Comparison of ENCODE assay signal across 8 cellular contexts in genomic region chr19:10544242-10544752, GRCh38. TPM values are rescaled to one million over a fixed set of nuclear protein-coding genes. Genes with fewer than 3 reads are reported as not detected.
A peak's percentile ranks its signal among the peaks of the same experiment; 100 is the strongest.
DNase-seq lines count a peak whose midpoint lies in the region; ATAC-seq, FAIRE-seq and TF ChIP-seq lines count a peak whose summit lies in the region.

No MANE protein-coding gene starts in this region.

- peak overlapping the region; percentile 91 for H3K9ac ChIP-seq in HepG2 (ENCODE audit: insufficient read depth, low read depth, low read length)

- no peaks in the 10 kb centered on the region for H3K79me2 ChIP-seq in HepG2 (ENCODE audit: insufficient read depth, low read length)

- H4K20me1 ChIP-seq in HepG2 (ENCODE audit: insufficient read depth, low read length), result no peaks in the 10 kb centered on the region

- H3K4me1 ChIP-seq in HepG2 (ENCODE audit: insufficient read depth, low read length) (peaks cover 17% of the 10 kb centered on the region), testis (peaks cover 10% of the 10 kb centered on the region)

- H3K27me3 ChIP-seq in MG63, result peaks cover 5% of the 10 kb centered on the region
- no peaks in the 10 kb centered on the region for H3K27me3 ChIP-seq in brain microvascular endothelial cell (replicated peaks)
- H3K27me3 ChIP-seq in HepG2 (ENCODE audit: control insufficient read depth in 1 of 2, insufficient read depth in 2 of 2, low read length in 2 of 2), result 0 out of 5 replicates have a peak, but pooled peaks cover 0 to under 1% of the 10 kb centered on the region in 2 experiments
- no peaks in the 10 kb centered on the region for H3K27me3 ChIP-seq in testis

- H3K4me3 ChIP-seq in MG63 (peak overlapping the region; percentile 69), brain microvascular endothelial cell (ENCODE audit: low read depth, low read length) (peak overlapping the region; percentile 74), HepG2 (replicated peaks in 1 of 3; ENCODE audit: insufficient read depth in 1 of 3, low read depth in 2 of 3, low read length in 3 of 3) (peak overlapping the region; percentile 78 to 98 (median 89)), testis (peak overlapping the region; percentile 91 to 97)

- peaks cover 16% of the 10 kb centered on the region for H3K36me3 ChIP-seq in MG63
- H3K36me3 ChIP-seq in brain microvascular endothelial cell (replicated peaks), result peaks cover 7% of the 10 kb centered on the region
- H3K36me3 ChIP-seq in HepG2 (replicated peaks in 1 of 2; ENCODE audit: control insufficient read depth in 1 of 2, insufficient read depth in 2 of 2, low read length in 2 of 2), result peaks cover 2 to 15% of the 10 kb centered on the region in 2 experiments; a peak in 3 of 5 replicates
- H3K36me3 ChIP-seq in testis (ENCODE audit: low read depth, missing control alignments), result no peaks in the 10 kb centered on the region

- peaks cover 13% of the 10 kb centered on the region for H3K27me3 Mint-ChIP-seq in T-helper 1 cell treated with Interleukin-12 subunit alpha and Interleukin-12 subunit beta and Interleukin-4 antibody, amounts not matched to agents 30 μg/mL and 1 μg/mL, for 36 hours (ENCODE audit: low read depth)

- H3K27ac Mint-ChIP-seq in T-helper 1 cell treated with Interleukin-12 subunit alpha and Interleukin-12 subunit beta and Interleukin-4 antibody, amounts not matched to agents 30 μg/mL and 1 μg/mL, for 36 hours, result peak overlapping the region; percentile 80

- ATAC-seq in HepG2 (peak; percentile 40), HG03378 (IDR thresholded peaks at IDR 0.05; ENCODE audit: unreplicated experiment) (no peak)

- POLR2A ChIA-PET in HepG2 (lab: Yijun Ruan, JAX), result no interaction called here

- CTCF ChIA-PET in HepG2 (lab: Yijun Ruan, JAX; ENCODE audit: low intra/inter-chr PET ratio, low total read pairs), result no interaction called here

- peaks cover 3% of the 10 kb centered on the region for H3K36me3 Mint-ChIP-seq in T-helper 1 cell treated with Interleukin-12 subunit alpha and Interleukin-12 subunit beta and Interleukin-4 antibody, amounts not matched to agents 30 μg/mL and 1 μg/mL, for 36 hours (ENCODE audit: low read depth)

- 35% methylated on average over 10 of the region's 22 CpGs for WGBS in HepG2 (ENCODE audit: low lambda C conversion rate)
- 14 to 17% methylated on average over 10 to 22 of the region's 22 CpGs for WGBS in testis, 2 donors

- H3K9me3 ChIP-seq in MG63 (no peaks in the 10 kb centered on the region), HepG2 (ENCODE audit: low read length) (no peaks in the 10 kb centered on the region), testis (no peaks in the 10 kb centered on the region)

- no peaks in the 10 kb centered on the region for H3K9me3 Mint-ChIP-seq in T-helper 1 cell treated with Interleukin-12 subunit alpha and Interleukin-12 subunit beta and Interleukin-4 antibody, amounts not matched to agents 30 μg/mL and 1 μg/mL, for 36 hours

- FAIRE-seq in HepG2 (lab: Jason Lieb, UNC), result no peak

- in situ Hi-C loops in brain microvascular endothelial cell (cut with HindIII; ENCODE audit: low pct_ligation_motif_present, low sequenced_read_pairs), result no loop called here
- in situ Hi-C loops in HepG2 (cut with HindIII; ENCODE audit: extremely low pct_ligation_motif_present, low pct_unique_long_range_greater_than_20kb), result no loop called here

- TF ChIP-seq RAD21 in HepG2 (CRISPR knock-in tag; IDR thresholded peaks at IDR 0.05), result no peak

- intact Hi-C loops in HepG2 (cut with micrococcal nuclease; ENCODE audit: unreplicated experiment), result no loop called here
- intact Hi-C loops in testis (cut with DNase I; ENCODE audit: low total_unique reads), result no loop called here

- DNase-seq in T-helper 1 cell (no peak), MG63 (peak; percentile 45), brain microvascular endothelial cell (no peak), HepG2 (ENCODE audit: low spot score) (no peak), testis (peak; percentile 52), SHP77 (lab: John Stamatoyannopoulos, UW) (no peak)

- TF ChIP-seq EP300 in HepG2 (IDR thresholded peaks at IDR 0.05; ENCODE audit: low read depth in 2 of 2, low read length in 2 of 2) (no peak), HepG2 (CRISPR knock-in tag; IDR thresholded peaks at IDR 0.05; ENCODE audit: borderline replicate concordance) (no peak)

- TF ChIP-seq CTCF in brain microvascular endothelial cell (IDR thresholded peaks at IDR 0.05; ENCODE audit: low read depth, low read length, missing control alignments), result no peak
- TF ChIP-seq CTCF in HepG2 (CRISPR knock-in tag; IDR thresholded peaks at IDR 0.05), result no peak
- TF ChIP-seq CTCF in testis (IDR thresholded peaks at IDR 0.05), result no peak

- H2AFZ ChIP-seq in HepG2 (ENCODE audit: low read length), result no peak overlapping the region

- peaks cover 8% of the 10 kb centered on the region for H3K4me1 Mint-ChIP-seq in T-helper 1 cell treated with Interleukin-12 subunit alpha and Interleukin-12 subunit beta and Interleukin-4 antibody, amounts not matched to agents 30 μg/mL and 1 μg/mL, for 36 hours (ENCODE audit: low read depth)

- peak overlapping the region; percentile 89 for H3K4me3 Mint-ChIP-seq in T-helper 1 cell treated with Interleukin-12 subunit alpha and Interleukin-12 subunit beta and Interleukin-4 antibody, amounts not matched to agents 30 μg/mL and 1 μg/mL, for 36 hours

- BruUV-seq in HepG2 (replicated peaks; lab: Mats Ljungman, UMichigan), result no TSS peak

- H3K4me2 ChIP-seq in HepG2 (ENCODE audit: low read depth, low read length), result peak overlapping the region; percentile 74

- H3K27ac ChIP-seq in brain microvascular endothelial cell, result peak overlapping the region; percentile 65
- peak overlapping the region; percentile 76 for H3K27ac ChIP-seq in HepG2 (ENCODE audit: extremely low read length, insufficient read depth, low read length)
- H3K27ac ChIP-seq in testis, result peak overlapping the region; percentile 91 to 92

- TF ChIP-seq POLR2A in HepG2 (IDR thresholded peaks at IDR 0.05; ENCODE audit: insufficient read depth in 1 of 2, low read depth in 2 of 2, low read length in 2 of 2), result no peak
- TF ChIP-seq POLR2A in testis (IDR thresholded peaks at IDR 0.05), result no peak

RNA-seq across cellular contexts. Expression of gene ATG4D, which starts 0.6 kb away (rescaled TPM):
- 16.6 and 27.0 TPM in 2 replicates for total RNA-seq in MG63 (2014; rRNA removed; shearing (Covaris generic); ENCODE audit: low replicate concordance)
- 9.3 and 19.0 TPM in 2 replicates for total RNA-seq in HepG2 (2016; rRNA removed; fragmentation: Illumina TruSeq; extraction: Trizol)
- 20.9 and 26.1 TPM in 2 replicates for total RNA-seq in HepG2 (2016; cell fraction: cytosol; rRNA removed; fragmentation: Illumina TruSeq; extraction: Trizol; ENCODE audit: low read depth)
- total RNA-seq in HepG2 (2016; cell fraction: insoluble cytoplasmic fraction; rRNA removed; fragmentation: Illumina TruSeq; extraction: Trizol), result 8.3 and 18.7 TPM in 2 replicates
- 35.4 and 38.3 TPM in 2 replicates for total RNA-seq in HepG2 (2016; cell fraction: membrane; rRNA removed; fragmentation: Illumina TruSeq; extraction: Trizol)
- total RNA-seq in HepG2 (2016; cell fraction: nucleus; rRNA removed; fragmentation: Illumina TruSeq; extraction: Trizol), result 17.2 TPM in 2 replicates
- 17.8 and 22.9 TPM in 2 replicates for polyA plus RNA-seq in HepG2 (2011; rRNA removed)
- polyA plus RNA-seq in HepG2 (2011; cell fraction: cytosol; rRNA removed), result 16.1 and 23.3 TPM in 2 replicates
- 60.1 and 73.0 TPM in 2 replicates for polyA plus RNA-seq in HepG2 (2011; cell fraction: nucleus; rRNA removed)
- 16.8 and 18.5 TPM in 2 replicates for polyA plus RNA-seq in HepG2 (2012)
- polyA plus RNA-seq in HepG2 (2016; cell fraction: cytosol; fragmentation: Illumina TruSeq; extraction: Trizol; ENCODE audit: low read depth), result 22.2 and 28.5 TPM in 2 replicates
- 11.1 and 14.6 TPM in 2 replicates for polyA plus RNA-seq in HepG2 (2016; cell fraction: insoluble cytoplasmic fraction; fragmentation: Illumina TruSeq; extraction: Trizol; ENCODE audit: low read depth)
- 29.9 and 35.4 TPM in 2 replicates for polyA plus RNA-seq in HepG2 (2016; cell fraction: membrane; fragmentation: Illumina TruSeq; extraction: Trizol; ENCODE audit: low read depth)
- polyA plus RNA-seq in HepG2 (2016; cell fraction: nucleus; fragmentation: Illumina TruSeq; extraction: Trizol; ENCODE audit: insufficient read depth, low read depth), result 35.0 and 45.7 TPM in 2 replicates
- 33.4 and 51.6 TPM in 2 replicates for polyA minus RNA-seq in HepG2 (2011; rRNA and poly(A)+ RNA removed; ENCODE audit: low replicate concordance)
- polyA minus RNA-seq in HepG2 (2011; cell fraction: cytosol; rRNA and poly(A)+ RNA removed), result 18.5 and 22.9 TPM in 2 replicates
- polyA minus RNA-seq in HepG2 (2011; cell fraction: nucleus; rRNA and poly(A)+ RNA removed), result 13.3 and 16.9 TPM in 2 replicates
- 10 to 100 TPM; 80.5 to 97.1 TPM for total RNA-seq in testis
- 167 TPM for polyA plus RNA-seq in testis (ENCODE audit: insufficient read depth, low read depth, low replicate concordance)

RNA-seq across cellular contexts. Expression of gene KRI1, which starts 21.5 kb away (rescaled TPM):
- 31.7 and 43.3 TPM in 2 replicates for total RNA-seq in MG63 (2014; rRNA removed; shearing (Covaris generic); ENCODE audit: low replicate concordance)
- 10.2 and 11.7 TPM in 2 replicates for total RNA-seq in HepG2 (2016; rRNA removed; fragmentation: Illumina TruSeq; extraction: Trizol)
- total RNA-seq in HepG2 (2016; cell fraction: cytosol; rRNA removed; fragmentation: Illumina TruSeq; extraction: Trizol; ENCODE audit: low read depth), result 2.3 and 3.1 TPM in 2 replicates
- total RNA-seq in HepG2 (2016; cell fraction: insoluble cytoplasmic fraction; rRNA removed; fragmentation: Illumina TruSeq; extraction: Trizol), result 8.4 and 12.8 TPM in 2 replicates
- 3.2 and 3.9 TPM in 2 replicates for total RNA-seq in HepG2 (2016; cell fraction: membrane; rRNA removed; fragmentation: Illumina TruSeq; extraction: Trizol)
- 9.0 and 10.0 TPM in 2 replicates for total RNA-seq in HepG2 (2016; cell fraction: nucleus; rRNA removed; fragmentation: Illumina TruSeq; extraction: Trizol)
- polyA plus RNA-seq in HepG2 (2011; rRNA removed), result 9.1 and 12.7 TPM in 2 replicates
- polyA plus RNA-seq in HepG2 (2011; cell fraction: cytosol; rRNA removed), result 4.8 and 4.9 TPM in 2 replicates
- polyA plus RNA-seq in HepG2 (2011; cell fraction: nucleus; rRNA removed), result 29.3 and 32.2 TPM in 2 replicates
- 12.5 and 15.9 TPM in 2 replicates for polyA plus RNA-seq in HepG2 (2012)
- polyA plus RNA-seq in HepG2 (2016; cell fraction: cytosol; fragmentation: Illumina TruSeq; extraction: Trizol; ENCODE audit: low read depth), result 1.9 and 2.1 TPM in 2 replicates
- 11.0 and 12.8 TPM in 2 replicates for polyA plus RNA-seq in HepG2 (2016; cell fraction: insoluble cytoplasmic fraction; fragmentation: Illumina TruSeq; extraction: Trizol; ENCODE audit: low read depth)
- polyA plus RNA-seq in HepG2 (2016; cell fraction: membrane; fragmentation: Illumina TruSeq; extraction: Trizol; ENCODE audit: low read depth), result 3.0 and 4.1 TPM in 2 replicates
- polyA plus RNA-seq in HepG2 (2016; cell fraction: nucleus; fragmentation: Illumina TruSeq; extraction: Trizol; ENCODE audit: insufficient read depth, low read depth), result 59.6 and 63.0 TPM in 2 replicates
- polyA minus RNA-seq in HepG2 (2011; rRNA and poly(A)+ RNA removed; ENCODE audit: low replicate concordance), result 12.6 and 33.9 TPM in 2 replicates
- polyA minus RNA-seq in HepG2 (2011; cell fraction: cytosol; rRNA and poly(A)+ RNA removed), result 5.1 and 8.9 TPM in 2 replicates
- 8.8 and 9.8 TPM in 2 replicates for polyA minus RNA-seq in HepG2 (2011; cell fraction: nucleus; rRNA and poly(A)+ RNA removed)
- total RNA-seq in testis, result 10 to 100 TPM; 33.7 to 34.6 TPM
- 48.3 TPM for polyA plus RNA-seq in testis (ENCODE audit: insufficient read depth, low read depth, low replicate concordance)

RNA-seq across cellular contexts. Expression of gene CDKN2D, which starts 24.5 kb away (rescaled TPM):
- total RNA-seq in MG63 (2014; rRNA removed; shearing (Covaris generic); ENCODE audit: low replicate concordance), result 24.9 and 43.3 TPM in 2 replicates
- total RNA-seq in HepG2 (2016; rRNA removed; fragmentation: Illumina TruSeq; extraction: Trizol) (4.8 and 5.4 TPM in 2 replicates), testis (10 to 100 TPM; 30.6 to 37.2 TPM)
- 4.1 and 5.0 TPM in 2 replicates for total RNA-seq in HepG2 (2016; cell fraction: cytosol; rRNA removed; fragmentation: Illumina TruSeq; extraction: Trizol; ENCODE audit: low read depth)
- total RNA-seq in HepG2 (2016; cell fraction: insoluble cytoplasmic fraction; rRNA removed; fragmentation: Illumina TruSeq; extraction: Trizol), result 4.8 and 5.1 TPM in 2 replicates
- total RNA-seq in HepG2 (2016; cell fraction: membrane; rRNA removed; fragmentation: Illumina TruSeq; extraction: Trizol), result 7.2 and 8.5 TPM in 2 replicates
- 2.6 and 3.2 TPM in 2 replicates for total RNA-seq in HepG2 (2016; cell fraction: nucleus; rRNA removed; fragmentation: Illumina TruSeq; extraction: Trizol)
- polyA plus RNA-seq in HepG2 (2011; rRNA removed) (8.0 and 8.6 TPM in 2 replicates), testis (ENCODE audit: insufficient read depth, low read depth, low replicate concordance) (57.7 TPM)
- 9.2 and 13.0 TPM in 2 replicates for polyA plus RNA-seq in HepG2 (2011; cell fraction: cytosol; rRNA removed)
- 7.4 and 7.6 TPM in 2 replicates for polyA plus RNA-seq in HepG2 (2011; cell fraction: nucleus; rRNA removed)
- polyA plus RNA-seq in HepG2 (2012), result 2.5 and 6.6 TPM in 2 replicates
- polyA plus RNA-seq in HepG2 (2016; cell fraction: cytosol; fragmentation: Illumina TruSeq; extraction: Trizol; ENCODE audit: low read depth), result 6.2 and 7.7 TPM in 2 replicates
- 6.3 and 8.0 TPM in 2 replicates for polyA plus RNA-seq in HepG2 (2016; cell fraction: insoluble cytoplasmic fraction; fragmentation: Illumina TruSeq; extraction: Trizol; ENCODE audit: low read depth)
- polyA plus RNA-seq in HepG2 (2016; cell fraction: membrane; fragmentation: Illumina TruSeq; extraction: Trizol; ENCODE audit: low read depth), result 8.2 and 8.7 TPM in 2 replicates
- 11.5 and 12.4 TPM in 2 replicates for polyA plus RNA-seq in HepG2 (2016; cell fraction: nucleus; fragmentation: Illumina TruSeq; extraction: Trizol; ENCODE audit: insufficient read depth, low read depth)
- 7.8 and 7.9 TPM in 2 replicates for polyA minus RNA-seq in HepG2 (2011; rRNA and poly(A)+ RNA removed; ENCODE audit: low replicate concordance)
- 1.8 and 2.3 TPM in 2 replicates for polyA minus RNA-seq in HepG2 (2011; cell fraction: cytosol; rRNA and poly(A)+ RNA removed)
- polyA minus RNA-seq in HepG2 (2011; cell fraction: nucleus; rRNA and poly(A)+ RNA removed), result 0.39 and 0.87 TPM in 2 replicates

RNA-seq across cellular contexts. Expression of gene S1PR5, which starts 27.1 kb away (rescaled TPM):
- total RNA-seq in MG63 (2014; rRNA removed; shearing (Covaris generic); ENCODE audit: low replicate concordance), result not detected in 2 replicates
- total RNA-seq in HepG2 (2016; rRNA removed; fragmentation: Illumina TruSeq; extraction: Trizol) (not detected in 2 replicates), testis (under 1 TPM; 0.12 to 0.31 TPM)
- total RNA-seq in HepG2 (2016; cell fraction: cytosol; rRNA removed; fragmentation: Illumina TruSeq; extraction: Trizol; ENCODE audit: low read depth), result not detected in 2 replicates
- 0.09 TPM in 1 of 2 replicates, not detected in the other for total RNA-seq in HepG2 (2016; cell fraction: insoluble cytoplasmic fraction; rRNA removed; fragmentation: Illumina TruSeq; extraction: Trizol)
- not detected in 2 replicates for total RNA-seq in HepG2 (2016; cell fraction: membrane; rRNA removed; fragmentation: Illumina TruSeq; extraction: Trizol)
- total RNA-seq in HepG2 (2016; cell fraction: nucleus; rRNA removed; fragmentation: Illumina TruSeq; extraction: Trizol), result not detected in 2 replicates
- polyA plus RNA-seq in HepG2 (2011; rRNA removed) (0.04 TPM in 1 of 2 replicates, not detected in the other), testis (ENCODE audit: insufficient read depth, low read depth, low replicate concordance) (0.61 TPM)
- 0.04 TPM in 1 of 2 replicates, not detected in the other for polyA plus RNA-seq in HepG2 (2011; cell fraction: cytosol; rRNA removed)
- polyA plus RNA-seq in HepG2 (2011; cell fraction: nucleus; rRNA removed), result not detected in 2 replicates
- not detected in 2 replicates for polyA plus RNA-seq in HepG2 (2012)
- not detected in 2 replicates for polyA plus RNA-seq in HepG2 (2016; cell fraction: cytosol; fragmentation: Illumina TruSeq; extraction: Trizol; ENCODE audit: low read depth)
- not detected in 2 replicates for polyA plus RNA-seq in HepG2 (2016; cell fraction: insoluble cytoplasmic fraction; fragmentation: Illumina TruSeq; extraction: Trizol; ENCODE audit: low read depth)
- polyA plus RNA-seq in HepG2 (2016; cell fraction: membrane; fragmentation: Illumina TruSeq; extraction: Trizol; ENCODE audit: low read depth), result not detected in 2 replicates
- polyA plus RNA-seq in HepG2 (2016; cell fraction: nucleus; fragmentation: Illumina TruSeq; extraction: Trizol; ENCODE audit: insufficient read depth, low read depth), result not detected in 2 replicates
- 0.72 TPM in 1 of 2 replicates, not detected in the other for polyA minus RNA-seq in HepG2 (2011; rRNA and poly(A)+ RNA removed; ENCODE audit: low replicate concordance)
- not detected in 2 replicates for polyA minus RNA-seq in HepG2 (2011; cell fraction: cytosol; rRNA and poly(A)+ RNA removed)
- polyA minus RNA-seq in HepG2 (2011; cell fraction: nucleus; rRNA and poly(A)+ RNA removed), result not detected in 2 replicates

RNA-seq across cellular contexts. Expression of gene KEAP1, which starts 41.1 kb away (rescaled TPM):
- 172 and 247 TPM in 2 replicates for total RNA-seq in MG63 (2014; rRNA removed; shearing (Covaris generic); ENCODE audit: low replicate concordance)
- total RNA-seq in HepG2 (2016; rRNA removed; fragmentation: Illumina TruSeq; extraction: Trizol), result 72.9 and 75.5 TPM in 2 replicates
- total RNA-seq in HepG2 (2016; cell fraction: cytosol; rRNA removed; fragmentation: Illumina TruSeq; extraction: Trizol; ENCODE audit: low read depth), result 37.8 and 38.2 TPM in 2 replicates
- 60.9 and 73.7 TPM in 2 replicates for total RNA-seq in HepG2 (2016; cell fraction: insoluble cytoplasmic fraction; rRNA removed; fragmentation: Illumina TruSeq; extraction: Trizol)
- total RNA-seq in HepG2 (2016; cell fraction: membrane; rRNA removed; fragmentation: Illumina TruSeq; extraction: Trizol), result 75.5 and 78.9 TPM in 2 replicates
- total RNA-seq in HepG2 (2016; cell fraction: nucleus; rRNA removed; fragmentation: Illumina TruSeq; extraction: Trizol), result 35.4 and 45.7 TPM in 2 replicates
- polyA plus RNA-seq in HepG2 (2011; rRNA removed), result 56.7 and 72.4 TPM in 2 replicates
- 40.4 and 55.8 TPM in 2 replicates for polyA plus RNA-seq in HepG2 (2011; cell fraction: cytosol; rRNA removed)
- polyA plus RNA-seq in HepG2 (2011; cell fraction: nucleus; rRNA removed), result 51.5 and 70.2 TPM in 2 replicates
- polyA plus RNA-seq in HepG2 (2012), result 46.5 and 50.3 TPM in 2 replicates
- polyA plus RNA-seq in HepG2 (2016; cell fraction: cytosol; fragmentation: Illumina TruSeq; extraction: Trizol; ENCODE audit: low read depth), result 24.3 and 29.7 TPM in 2 replicates
- polyA plus RNA-seq in HepG2 (2016; cell fraction: insoluble cytoplasmic fraction; fragmentation: Illumina TruSeq; extraction: Trizol; ENCODE audit: low read depth), result 71.7 and 84.0 TPM in 2 replicates
- polyA plus RNA-seq in HepG2 (2016; cell fraction: membrane; fragmentation: Illumina TruSeq; extraction: Trizol; ENCODE audit: low read depth), result 56.3 and 60.2 TPM in 2 replicates
- polyA plus RNA-seq in HepG2 (2016; cell fraction: nucleus; fragmentation: Illumina TruSeq; extraction: Trizol; ENCODE audit: insufficient read depth, low read depth), result 62.2 and 71.4 TPM in 2 replicates
- polyA minus RNA-seq in HepG2 (2011; rRNA and poly(A)+ RNA removed; ENCODE audit: low replicate concordance), result 113 and 248 TPM in 2 replicates
- polyA minus RNA-seq in HepG2 (2011; cell fraction: cytosol; rRNA and poly(A)+ RNA removed), result 40.0 and 43.1 TPM in 2 replicates
- 24.3 and 29.7 TPM in 2 replicates for polyA minus RNA-seq in HepG2 (2011; cell fraction: nucleus; rRNA and poly(A)+ RNA removed)
- 10 to 100 TPM; 40.7 to 61.0 TPM for total RNA-seq in testis
- 54.1 TPM for polyA plus RNA-seq in testis (ENCODE audit: insufficient read depth, low read depth, low replicate concordance)

Comparison
In these comparisons a context has a peak if more than half of its experiments do, and no peak if none do; other contexts are left out.
1. DNase-seq: peak in MG63 (single experiment) and testis (single experiment); none in T-helper 1 cell (0 of 5), brain microvascular endothelial cell (single experiment), HepG2 (single experiment) and SHP77 (0 of 2).
2. Peak in every context shown above with its lines, with median percentiles within 50 percentile points of each other: H3K4me3 ChIP-seq and H3K27ac ChIP-seq.